ENCODE assay signal across 9 cellular contexts in the genomic region with DNA sequence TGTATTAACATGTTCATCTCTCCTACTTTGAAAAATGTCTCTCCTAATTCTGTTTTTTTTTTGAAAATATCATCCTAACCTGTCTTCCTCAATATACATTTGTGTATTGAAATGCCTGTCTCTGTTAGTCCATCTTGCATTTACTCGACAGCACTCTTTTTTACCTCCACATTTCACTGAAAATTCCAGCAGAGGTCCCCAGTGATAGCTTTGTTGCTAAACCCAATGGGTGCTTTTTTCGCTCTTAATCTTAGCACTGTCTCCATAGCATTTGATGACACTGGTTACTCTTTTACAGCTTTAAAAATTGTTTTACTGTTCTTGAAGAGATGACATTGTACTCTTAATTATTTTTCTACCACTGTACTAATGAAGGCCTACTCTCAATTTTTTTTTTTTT. TPM values are rescaled to one million over a fixed set of nuclear protein-coding genes. Genes with fewer than 3 reads are reported as not detected.
DNase-seq lines count a peak whose midpoint lies in the region; ATAC-seq and TF ChIP-seq lines count a peak whose summit lies in the region.
"Had no signal": no experiment of that assay in that cellular context is flagged by ENCODE, and none has a peak within 500 bp of the region (broad histone marks: within the 10 kb centered on the region; RNA-seq: fewer than 3 reads in every experiment).

No MANE protein-coding gene starts in this region.

- H3K4me3 ChIP-seq in Panc1 (ENCODE audit: low read depth in 2 of 2, low read length in 2 of 2) (no peak overlapping the region), upper lobe of right lung (no peak overlapping the region), tibial nerve (no peak overlapping the region)

- peak; percentile 14 for DNase-seq in activated naive CD4-positive, alpha-beta T cell treated with anti-CD3 and anti-CD28 coated beads for 36 hours
- no peak for DNase-seq in activated naive CD4-positive, alpha-beta T cell treated with anti-CD3 and anti-CD28 coated beads, Interleukin-2, amount 50 U/mL, for 16 hours
- no peak for DNase-seq in Panc1 (ENCODE audit: low read depth, low spot score)
- no peak for DNase-seq in foreskin keratinocyte
- no peak for DNase-seq in upper lobe of right lung
- no peak for DNase-seq in tibial nerve (ENCODE audit: low spot score in 2 of 2)

- in situ Hi-C loops in Panc1 (cut with HindIII; ENCODE audit: low pct_unique_long_range_greater_than_20kb, low sequenced_read_pairs), result no loop called here

- H3K27me3 ChIP-seq in Panc1 (ENCODE audit: control insufficient read depth, insufficient read depth, low read length) (no peaks in the 10 kb centered on the region), foreskin keratinocyte (no peaks in the 10 kb centered on the region), upper lobe of right lung (no peaks in the 10 kb centered on the region), tibial nerve (no peaks in the 10 kb centered on the region)

- H3K9me3 Mint-ChIP-seq in activated naive CD4-positive, alpha-beta T cell treated with anti-CD3 and anti-CD28 coated beads for 36 hours, result no peaks in the 10 kb centered on the region
- H3K9me3 Mint-ChIP-seq: activated naive CD4-positive, alpha-beta T cell treated with anti-CD3 and anti-CD28 coated beads, Interleukin-2, amount 50 U/mL, for 24 hours had no signal

- H3K36me3 ChIP-seq in Panc1 (ENCODE audit: control insufficient read depth, insufficient read depth, low read length) (no peaks in the 10 kb centered on the region), upper lobe of right lung (no peaks in the 10 kb centered on the region), tibial nerve (no peaks in the 10 kb centered on the region)

- POLR2A ChIA-PET in Panc1 (lab: Charles Lee), result interaction anchor here (0.7 kb wide), 3 partner anchors 43 to 363 kb away, joined by 4 to 5 read pairs (median 4); a partner anchor contains a TSS

- no peak overlapping the region for H3K27ac Mint-ChIP-seq in activated naive CD4-positive, alpha-beta T cell treated with anti-CD3 and anti-CD28 coated beads for 36 hours
- H3K27ac Mint-ChIP-seq: activated naive CD4-positive, alpha-beta T cell treated with anti-CD3 and anti-CD28 coated beads, Interleukin-2, amount 50 U/mL, for 24 hours had no signal

- H3K9me3 ChIP-seq in Panc1 (ENCODE audit: control insufficient read depth, insufficient read depth, low read depth, low read length), result no peaks in the 10 kb centered on the region
- H3K9me3 ChIP-seq in upper lobe of right lung, result no peaks in the 10 kb centered on the region
- no peaks in the 10 kb centered on the region for H3K9me3 ChIP-seq in tibial nerve

- 76 to 89% methylated on average over 2 of the region's 2 CpGs for WGBS in tibial nerve, 2 donors

- CTCF ChIA-PET in activated naive CD4-positive, alpha-beta T cell treated with anti-CD3 and anti-CD28 coated beads for 36 hours (lab: Charles Lee), result interaction anchor here (0.6 to 3.5 kb wide), 10 partner anchors 10 to 502 kb away, joined by 3 to 14 read pairs (median 4); no protein-coding TSS in a partner anchor
- CTCF ChIA-PET in Panc1 (lab: Charles Lee), result interaction anchor here (0.6 to 1.3 kb wide), 3 partner anchors 10 to 141 kb away, joined by 3 to 5 read pairs (median 4); no protein-coding TSS in a partner anchor

- no TSS peak for BruUV-seq in Panc1 (replicated peaks; lab: Mats Ljungman, UMichigan)

- H3K4me3 Mint-ChIP-seq in activated naive CD4-positive, alpha-beta T cell treated with anti-CD3 and anti-CD28 coated beads for 36 hours, result no peak overlapping the region
- H3K4me3 Mint-ChIP-seq: activated naive CD4-positive, alpha-beta T cell treated with anti-CD3 and anti-CD28 coated beads, Interleukin-2, amount 50 U/mL, for 24 hours had no signal

- intact Hi-C loops in activated naive CD4-positive, alpha-beta T cell treated with anti-CD3 and anti-CD28 coated beads for 36 hours (cut with micrococcal nuclease), result loop anchor here (1.0 kb wide), 1 partner anchor 142 kb away; no protein-coding TSS in a partner anchor
- intact Hi-C loops in Panc1 (cut with micrococcal nuclease; ENCODE audit: unreplicated experiment), result no loop called here
- intact Hi-C loops in upper lobe of right lung (cut with DNase I), result no loop called here

- peak; percentile 54; the same call in 1 of the 2 replicates for TF ChIP-seq CTCF in Panc1 (IDR thresholded peaks at IDR 0.05)
- TF ChIP-seq CTCF in foreskin keratinocyte (conservative IDR thresholded peaks at IDR 0.05), result peak; percentile 72
- peak; percentile 32 for TF ChIP-seq CTCF in upper lobe of right lung (IDR thresholded peaks at IDR 0.05)
- peak in 2 of 5 experiments; percentile 6 to 20 for TF ChIP-seq CTCF in tibial nerve (IDR thresholded peaks at IDR 0.05)

- H3K4me1 Mint-ChIP-seq in activated naive CD4-positive, alpha-beta T cell treated with anti-CD3 and anti-CD28 coated beads for 36 hours (ENCODE audit: low read depth), result peaks cover 27% of the 10 kb centered on the region

- no peak for TF ChIP-seq POLR2A in tibial nerve (IDR thresholded peaks at IDR 0.05)

- ATAC-seq in Panc1 (no peak), foreskin keratinocyte (no peak), upper lobe of right lung (peak; percentile 28), GM21619 (IDR thresholded peaks at IDR 0.05; ENCODE audit: unreplicated experiment) (no peak), HG03280 (IDR thresholded peaks at IDR 0.05; ENCODE audit: unreplicated experiment) (no peak)

- H3K27ac ChIP-seq in Panc1 (ENCODE audit: low read length) (no peak overlapping the region), foreskin keratinocyte (no peak overlapping the region), upper lobe of right lung (no peak overlapping the region), tibial nerve (no peak overlapping the region)

- no peak for TF ChIP-seq EP300 in tibial nerve (IDR thresholded peaks at IDR 0.05)

- peaks cover 17% of the 10 kb centered on the region for H3K4me1 ChIP-seq in Panc1 (ENCODE audit: control insufficient read depth, insufficient read depth, low read length)
- peaks cover 12% of the 10 kb centered on the region for H3K4me1 ChIP-seq in foreskin keratinocyte
- peaks cover 4% of the 10 kb centered on the region for H3K4me1 ChIP-seq in upper lobe of right lung
- H3K4me1 ChIP-seq in tibial nerve, result peaks cover 0 to 80% (median 13%) of the 10 kb centered on the region in 4 donors

- H3K27me3 Mint-ChIP-seq in activated naive CD4-positive, alpha-beta T cell treated with anti-CD3 and anti-CD28 coated beads for 36 hours (ENCODE audit: low read depth), result no peaks in the 10 kb centered on the region
- H3K27me3 Mint-ChIP-seq: activated naive CD4-positive, alpha-beta T cell treated with anti-CD3 and anti-CD28 coated beads, Interleukin-2, amount 50 U/mL, for 24 hours had no signal

- peaks cover 3% of the 10 kb centered on the region for H3K36me3 Mint-ChIP-seq in activated naive CD4-positive, alpha-beta T cell treated with anti-CD3 and anti-CD28 coated beads for 36 hours (ENCODE audit: low read depth)

RNA-seq across cellular contexts. Expression of a gene that starts 10.8 kb away (rescaled TPM):
- 10 to 100 TPM; 38.2 to 40.7 TPM for total RNA-seq in activated naive CD4-positive, alpha-beta T cell treated with anti-CD3 and anti-CD28 coated beads for 36 hours
- total RNA-seq in Panc1 (2021; ENCODE audit: unreplicated experiment), result 85.5 TPM
- 63.5 TPM for polyA plus RNA-seq in Panc1 (2012; ENCODE audit: insufficient read length)
- 68.1 and 73.4 TPM in 2 replicates for total RNA-seq in foreskin keratinocyte
- polyA plus RNA-seq in foreskin keratinocyte, result 34.9 and 38.5 TPM in 2 replicates
- total RNA-seq in upper lobe of right lung, result 72.7 TPM
- 100 to 1,000 TPM in 2 of 4 donors, 10 to 100 TPM in 2; 86.1 to 132 (median 96.9) TPM for total RNA-seq in tibial nerve
